ENCODE assay signal across 8 cellular contexts in genomic region chr10:7410800-7411670, GRCh38. TPM values are rescaled to one million over a fixed set of nuclear protein-coding genes. Genes with fewer than 3 reads are reported as not detected.
DNase-seq lines count a peak whose midpoint lies in the region; ATAC-seq, FAIRE-seq and TF ChIP-seq lines count a peak whose summit lies in the region.

TSS of gene SFMBT2 (minus strand) at chr10:7411034. CDS start at chr10:7381898, 29,136 bp downstream.

- TF ChIP-seq CTCF in activated B cell treated with CpG ODN at 0.5 μM for 24 hours (IDR thresholded peaks at IDR 0.05) (no peak), keratinocyte (optimal IDR thresholded peaks at IDR 0.05 in 1 of 3, IDR thresholded peaks at IDR 0.05 in 1 of 3, conservative IDR thresholded peaks at IDR 0.05 in 1 of 3; ENCODE audit: extremely low read depth in 1 of 3, insufficient read depth in 2 of 3, low read length in 3 of 3) (peak in 1 of 3 experiments; percentile 11), spleen (IDR thresholded peaks at IDR 0.05 in 8 of 11, conservative IDR thresholded peaks at IDR 0.05 in 3 of 11) (peak in 3 of 11 experiments; percentile 12 to 21 (median 13))

- peak within 1 kb of the TSS; percentile 95 for H3K4me3 Mint-ChIP-seq in activated B cell treated with CpG ODN at 0.5 μM for 24 hours

- TF ChIP-seq POLR2A in spleen (IDR thresholded peaks at IDR 0.05), result no peak

- peak within 1 kb of the TSS; percentile 84 for H3K4me2 ChIP-seq in keratinocyte (ENCODE audit: control insufficient read depth, extremely low read depth, insufficient read depth, low read depth, low read length)

- intact Hi-C loops in activated B cell treated with CpG ODN at 0.5 μM for 24 hours (cut with micrococcal nuclease) (loop anchor here (1.0 to 10.0 kb wide), 9 partner anchors 61 to 1266 kb away; partner anchors contain the start of genes ATP5F1C, GATA3 and KIN), spleen (cut with DNase I; ENCODE audit: low total_unique reads) (loop anchor here (10.0 kb wide), 3 partner anchors 286 to 746 kb away; no protein-coding TSS in a partner anchor)

- H3K36me3 ChIP-seq in MG63 (no peaks in the 10 kb centered on the region), keratinocyte (ENCODE audit: control insufficient read depth in 2 of 2, extremely low read depth in 1 of 2, insufficient read depth in 2 of 2, low read length in 2 of 2) (no peaks in the 10 kb centered on the region), spleen (no peaks in the 10 kb centered on the region)

- H3K27me3 Mint-ChIP-seq in activated B cell treated with CpG ODN at 0.5 μM for 24 hours, result peaks cover 5% of the 10 kb centered on the region

- peak within 1 kb of the TSS; percentile 54 for H3K9ac ChIP-seq in keratinocyte (ENCODE audit: control insufficient read depth, extremely low read depth, insufficient read depth, low read length)

- dilution Hi-C loops in keratinocyte (cut with MboI; ENCODE audit: extremely low pct_ligation_motif_present, low sequenced_read_pairs), result no loop called here

- H3K27ac ChIP-seq in keratinocyte (ENCODE audit: control insufficient read depth, insufficient read depth, low read length), result no peak within 1 kb of the TSS
- H3K27ac ChIP-seq in spleen, result peak within 1 kb of the TSS in 7 of 8 donors; percentile 75 to 87 (median 86)

- FAIRE-seq in keratinocyte (lab: Jason Lieb, UNC), result no peak

- H2AFZ ChIP-seq in keratinocyte (ENCODE audit: control insufficient read depth, low read length), result peak within 1 kb of the TSS; percentile 72

- POLR2A ChIA-PET in activated B cell treated with CpG ODN at 0.5 μM for 24 hours (lab: Charles Lee), result interaction anchor here (0.6 to 1.9 kb wide), 12 partner anchors 10 to 486 kb away, joined by 3 to 8 read pairs (median 4); no protein-coding TSS in a partner anchor

- H3K9me1 ChIP-seq in keratinocyte (ENCODE audit: control insufficient read depth, extremely low read depth, insufficient read depth, low read length), result no peaks in the 10 kb centered on the region

- ATAC-seq in GM21619 (IDR thresholded peaks at IDR 0.05; ENCODE audit: unreplicated experiment) (peak; percentile 43), activated B cell treated with CpG ODN at 0.5 μM for 24 hours (ENCODE audit: low read depth) (peak; percentile 59)

- H3K27me3 ChIP-seq in MG63 (peaks cover 58% of the 10 kb centered on the region), keratinocyte (ENCODE audit: control insufficient read depth, extremely low read depth, insufficient read depth, low read length) (peaks cover 61% of the 10 kb centered on the region), spleen (replicated peaks in 1 of 7) (peaks cover 0 to 49% (median 20%) of the 10 kb centered on the region in 7 donors)

- H3K4me3 ChIP-seq in MG63 (peak within 1 kb of the TSS; percentile 39), keratinocyte (ENCODE audit: control insufficient read depth in 2 of 3, extremely low read depth in 1 of 3, insufficient read depth in 2 of 3, low read depth in 1 of 3, low read length in 3 of 3) (peak within 1 kb of the TSS; percentile 52 to 81 (median 73)), spleen (peak within 1 kb of the TSS; percentile 62 to 94 (median 82))

- CTCF ChIA-PET in activated B cell treated with CpG ODN at 0.5 μM for 24 hours (lab: Charles Lee), result interaction anchor here (0.7 to 3.3 kb wide), 9 partner anchors 10 to 568 kb away, joined by 3 to 18 read pairs (median 6); no protein-coding TSS in a partner anchor

- no peaks in the 10 kb centered on the region for H3K79me2 ChIP-seq in keratinocyte (ENCODE audit: control insufficient read depth, insufficient read depth, low read length)

- H3K36me3 Mint-ChIP-seq in activated B cell treated with CpG ODN at 0.5 μM for 24 hours (ENCODE audit: low read depth), result peaks cover 13% of the 10 kb centered on the region

- H4K20me1 ChIP-seq in keratinocyte (ENCODE audit: control insufficient read depth, extremely low read depth, insufficient read depth, low read length), result no peaks in the 10 kb centered on the region

- no peaks in the 10 kb centered on the region for H3K9me3 ChIP-seq in MG63
- no peaks in the 10 kb centered on the region for H3K9me3 ChIP-seq in keratinocyte (ENCODE audit: control insufficient read depth, low read depth, low read length)
- H3K9me3 ChIP-seq in spleen, result no peaks in the 10 kb centered on the region

- peaks cover 36% of the 10 kb centered on the region for H3K4me1 Mint-ChIP-seq in activated B cell treated with CpG ODN at 0.5 μM for 24 hours

- peak within 1 kb of the TSS; percentile 71 for H3K27ac Mint-ChIP-seq in activated B cell treated with CpG ODN at 0.5 μM for 24 hours

- DNase-seq in Daoy (ENCODE audit: low read depth) (peak; percentile 71), MG63 (peak; percentile 53), activated B cell treated with CpG ODN at 0.5 μM for 24 hours (peak; percentile 52), cerebellum (ENCODE audit: low spot score) (peak; percentile 86), keratinocyte (ENCODE audit: low read depth, low spot score) (peak; percentile 7), spleen (peak; percentile 91), COLO668 (lab: John Stamatoyannopoulos, UW; ENCODE audit: unreplicated experiment) (no peak)

- no peaks in the 10 kb centered on the region for H3K9me3 Mint-ChIP-seq in activated B cell treated with CpG ODN at 0.5 μM for 24 hours

- H3K4me1 ChIP-seq in keratinocyte (ENCODE audit: control insufficient read depth, extremely low read depth, insufficient read depth, low read length) (peaks cover 22% of the 10 kb centered on the region), spleen (peaks cover 18 to 70% (median 48%) of the 10 kb centered on the region in 6 donors)

- 0 to 1% (median 1%) methylated on average over 70 to 74 of the region's 74 CpGs for WGBS in spleen, 5 donors

RNA-seq across cellular contexts. Expression of gene SFMBT2, which starts in this region (rescaled TPM):
- total RNA-seq in Daoy (2014; rRNA removed; shearing (Covaris generic)), result 4.3 and 4.6 TPM in 2 replicates
- total RNA-seq in MG63 (2014; rRNA removed; shearing (Covaris generic); ENCODE audit: low replicate concordance), result 0.03 TPM in 1 of 2 replicates, not detected in the other
- total RNA-seq in activated B cell treated with CpG ODN at 0.5 μM for 24 hours (18.7 and 19.2 TPM in 2 replicates), cerebellum (51.0 TPM), spleen (10 to 100 TPM; 28.4 to 47.7 (median 38.8) TPM)
- polyA plus RNA-seq in keratinocyte (0.48 to 0.71 TPM (median 0.71 TPM) in 3 replicates), spleen (1 to 10 TPM; 4.4 to 6.2 (median 6.0) TPM)
- polyA plus RNA-seq in keratinocyte (2011; ENCODE audit: low read depth), result 0.07 TPM
- 0.23 and 0.51 TPM in 2 replicates for polyA plus RNA-seq in keratinocyte (2011; cell fraction: cytosol; rRNA removed)
- 1.5 and 1.6 TPM in 2 replicates for polyA plus RNA-seq in keratinocyte (2011; cell fraction: nucleus; rRNA removed)
- 0.14 and 0.44 TPM in 2 replicates for polyA plus RNA-seq in keratinocyte (2012; ENCODE audit: low replicate concordance)
- polyA minus RNA-seq in keratinocyte, result 0.69 to 2.8 TPM (median 0.79 TPM) in 3 replicates
- polyA minus RNA-seq in keratinocyte (2011; cell fraction: cytosol; rRNA and poly(A)+ RNA removed), result 1.2 TPM
- polyA minus RNA-seq in keratinocyte (2011; cell fraction: nucleus; rRNA and poly(A)+ RNA removed), result 1.5 and 2.4 TPM in 2 replicates

Comparison
In these comparisons a context has a peak if more than half of its experiments do, and no peak if none do; other contexts are left out.
1. Peak in DNase-seq and H3K4me3 ChIP-seq in MG63; RNA of the gene not detected or under 1 TPM.